9 cellular contexts compared by ENCODE assay signal in genomic region chr1:54229281-54229891, GRCh38. TPM values are rescaled to one million over a fixed set of nuclear protein-coding genes. Genes with fewer than 3 reads are reported as not detected.
DNase-seq lines count a peak whose midpoint lies in the region; ATAC-seq, FAIRE-seq and TF ChIP-seq lines count a peak whose summit lies in the region.
"Had no signal": no experiment of that assay in that cellular context is flagged by ENCODE, and none has a peak within 500 bp of the region (broad histone marks: within the 10 kb centered on the region; RNA-seq: fewer than 3 reads in every experiment).

No MANE protein-coding gene starts in this region.

- 11% methylated on average over 8 of the region's 11 CpGs for WGBS in mammary epithelial cell (ENCODE audit: low coverage, missing lambda C conversion rate)
- WGBS in neuronal stem cell (ENCODE audit: extremely low coverage in 2 of 2, insufficient read length in 2 of 2, insufficient replicate concordance in 1 of 2), 2 donors = no CpG with 5 or more reads among the region's 11 CpGs

- in situ Hi-C loops in mammary epithelial cell (cut with MboI; ENCODE audit: low sequenced_read_pairs in 2 of 2) = no loop called here

- H3K23ac ChIP-seq in neuronal stem cell (ENCODE audit: low read depth, low read length, poor library complexity) = peak overlapping the region; percentile 11

- H3K4me3 ChIP-seq in Caco-2 (ENCODE audit: low read depth, low read length) (no peak overlapping the region), mammary epithelial cell (replicated peaks in 1 of 3; ENCODE audit: insufficient read depth in 1 of 3, low read depth in 2 of 3, low read length in 3 of 3) (no peak overlapping the region), neuronal stem cell (ENCODE audit: low read length in 2 of 2) (no peak overlapping the region)
- H3K4me3 ChIP-seq: body of pancreas had no signal

- no TSS peak for BruUV-seq in Caco-2 (replicated peaks; lab: Mats Ljungman, UMichigan)
- BruUV-seq in mammary epithelial cell (replicated peaks; lab: Mats Ljungman, UMichigan) = no TSS peak

- H2BK12ac ChIP-seq in neuronal stem cell (ENCODE audit: low read length) = no peak overlapping the region

- CTCF ChIA-PET in Caco-2 (lab: Charles Lee) (no interaction called here), mammary epithelial cell (lab: Charles Lee; ENCODE audit: low non-redundant PET) (no interaction called here)

- POLR2A ChIA-PET in Caco-2 (lab: Charles Lee) = no interaction called here

- dilution Hi-C loops in mammary epithelial cell (cut with HindIII; ENCODE audit: low sequenced_read_pairs) = no loop called here

- peak overlapping the region; percentile 72 for H4K8ac ChIP-seq in neuronal stem cell (ENCODE audit: low read depth, low read length)

- H3K9ac ChIP-seq in mammary epithelial cell (ENCODE audit: insufficient read depth, low read length) = no peak overlapping the region
- H3K9ac ChIP-seq in neuronal stem cell (ENCODE audit: low read depth, low read length, poor library complexity) = no peak overlapping the region

- H3K27me3 ChIP-seq in Caco-2 (replicated peaks; ENCODE audit: control insufficient read depth, insufficient read depth, low read length) (no peaks in the 10 kb centered on the region), mammary epithelial cell (ENCODE audit: insufficient read depth, low read length) (no peaks in the 10 kb centered on the region), neuronal stem cell (ENCODE audit: control insufficient read depth in 3 of 3, insufficient read depth in 3 of 3, low read depth in 1 of 3, low read length in 3 of 3) (no peaks in the 10 kb centered on the region)
- H3K27me3 ChIP-seq: body of pancreas had no signal

- TF ChIP-seq CTCF in Caco-2 (IDR thresholded peaks at IDR 0.05; ENCODE audit: insufficient read depth in 1 of 2, low read depth in 1 of 2, low read length in 1 of 2, severe bottlenecking in 1 of 2, unreplicated experiment in 1 of 2) = no peak
- no peak for TF ChIP-seq CTCF in mammary epithelial cell (conservative IDR thresholded peaks at IDR 0.05 in 1 of 2, IDR thresholded peaks at IDR 0.05 in 1 of 2; ENCODE audit: extremely low read depth in 1 of 2, insufficient read depth in 1 of 2, low read depth in 1 of 2, low read length in 2 of 2)

- peak; percentile 56 to 67 for DNase-seq in Caco-2
- DNase-seq in NCI-H446 treated with DMSO at 0.1 percent for 48 hours (lab: John Stamatoyannopoulos, UW) = peak; percentile 39
- peak; percentile 39 for DNase-seq in mammary epithelial cell
- DNase-seq in neuronal stem cell (ENCODE audit: low spot score) = no peak
- no peak for DNase-seq in NCI-H748 treated with DMSO at 0.1 percent for 48 hours (lab: John Stamatoyannopoulos, UW)
- no peak for DNase-seq in NCI-H526 treated with DMSO at 0.1 percent for 48 hours (lab: John Stamatoyannopoulos, UW)
- DNase-seq in HTR-8/SVneo (ENCODE audit: insufficient read length, low spot score) = no peak

- no peak overlapping the region for H4K91ac ChIP-seq in neuronal stem cell (ENCODE audit: low read depth, low read length, poor library complexity)

- peaks cover 9% of the 10 kb centered on the region for H3K4me1 Mint-ChIP-seq in Caco-2 (ENCODE audit: low read depth, unreplicated experiment)

- no peak overlapping the region for H3K27ac ChIP-seq in mammary epithelial cell (ENCODE audit: insufficient read depth, low read depth, low read length)
- no peak overlapping the region for H3K27ac ChIP-seq in neuronal stem cell (replicated peaks; ENCODE audit: low read length)
- H3K27ac ChIP-seq: body of pancreas had no signal

- H2BK5ac ChIP-seq in neuronal stem cell (ENCODE audit: low read length) = no peak overlapping the region

- H3K27me3 Mint-ChIP-seq in Caco-2 (ENCODE audit: insufficient read depth, unreplicated experiment) = no peaks in the 10 kb centered on the region

- H3K4me2 ChIP-seq in mammary epithelial cell (ENCODE audit: insufficient read depth, low read depth, low read length) = no peak overlapping the region
- H3K4me2 ChIP-seq in neuronal stem cell (ENCODE audit: insufficient read depth, low read length, poor library complexity, severe bottlenecking) = no peak overlapping the region

- H3K36me3 ChIP-seq in Caco-2 (ENCODE audit: control insufficient read depth, insufficient read depth, low read length) = no peaks in the 10 kb centered on the region
- H3K36me3 ChIP-seq in mammary epithelial cell (ENCODE audit: insufficient read depth, low read length) = no peaks in the 10 kb centered on the region
- peaks cover 1 to 76% of the 10 kb centered on the region in 2 donors for H3K36me3 ChIP-seq in neuronal stem cell (replicated peaks in 1 of 2; ENCODE audit: control insufficient read depth in 2 of 2, insufficient read depth in 2 of 2, low read length in 2 of 2)

- no peak overlapping the region for H3K14ac ChIP-seq in neuronal stem cell (ENCODE audit: low read length)

- no peaks in the 10 kb centered on the region for H3K9me3 Mint-ChIP-seq in Caco-2 (ENCODE audit: unreplicated experiment)

- H2BK120ac ChIP-seq in neuronal stem cell (ENCODE audit: low read depth, low read length) = no peak overlapping the region

- H2AFZ ChIP-seq in mammary epithelial cell (ENCODE audit: low read depth, low read length) (no peak overlapping the region), neuronal stem cell (ENCODE audit: low read length) (no peak overlapping the region)

- no peak overlapping the region for H2BK15ac ChIP-seq in neuronal stem cell (ENCODE audit: low read length)

- ATAC-seq in GM19328 (IDR thresholded peaks at IDR 0.05; ENCODE audit: unreplicated experiment) = no peak
- ATAC-seq: body of pancreas had no signal

- FAIRE-seq in HTR-8/SVneo (lab: Jason Lieb, UNC) = no peak

- H4K20me1 ChIP-seq in mammary epithelial cell (ENCODE audit: insufficient read depth, low read length) = no peaks in the 10 kb centered on the region

- H3K79me1 ChIP-seq in neuronal stem cell (ENCODE audit: low read depth, low read length) = no peaks in the 10 kb centered on the region

- peak overlapping the region; percentile 17 for H3K4ac ChIP-seq in neuronal stem cell (ENCODE audit: low read length)

- peak overlapping the region; percentile 65 for H3K27ac Mint-ChIP-seq in Caco-2 (ENCODE audit: unreplicated experiment)

- H2AK5ac ChIP-seq in neuronal stem cell (ENCODE audit: low read depth, low read length) = no peak overlapping the region

- H3K9me3 ChIP-seq in Caco-2 (no peaks in the 10 kb centered on the region), mammary epithelial cell (replicated peaks; ENCODE audit: insufficient read depth, low read length) (no peaks in the 10 kb centered on the region), neuronal stem cell (replicated peaks in 1 of 2; ENCODE audit: control insufficient read depth in 2 of 2, insufficient read depth in 1 of 2, low read depth in 1 of 2, low read length in 2 of 2) (no peaks in the 10 kb centered on the region)
- H3K9me3 ChIP-seq: body of pancreas had no signal

- H3K36me3 Mint-ChIP-seq in Caco-2 (ENCODE audit: insufficient read depth, unreplicated experiment) = peaks cover 11% of the 10 kb centered on the region

- peak overlapping the region; percentile 51 for H3K18ac ChIP-seq in neuronal stem cell (ENCODE audit: low read length)

- no peaks in the 10 kb centered on the region for H3K79me2 ChIP-seq in mammary epithelial cell (ENCODE audit: insufficient read depth, low read length)

- H3K4me3 Mint-ChIP-seq in Caco-2 (ENCODE audit: unreplicated experiment) = no peak overlapping the region

- H3K4me1 ChIP-seq in Caco-2 (peaks cover 13% of the 10 kb centered on the region), mammary epithelial cell (ENCODE audit: insufficient read depth, low read length) (peaks cover 12% of the 10 kb centered on the region), neuronal stem cell (ENCODE audit: control insufficient read depth in 2 of 2, insufficient read depth in 1 of 2, low read depth in 1 of 2, low read length in 2 of 2) (peaks cover 11 to 20% of the 10 kb centered on the region in 2 donors)

- intact Hi-C loops in Caco-2 (cut with micrococcal nuclease; ENCODE audit: unreplicated experiment) = no loop called here
- intact Hi-C loops in mammary epithelial cell (cut with micrococcal nuclease) = loop anchor here (10.0 kb wide), 1 partner anchor 175 kb away; the partner anchor contains the start of gene SSBP3

RNA-seq across cellular contexts. Expression of gene MRPL37, which starts 29.4 kb away (rescaled TPM):
- total RNA-seq in Caco-2 (2022) (95.4 and 95.6 TPM in 2 replicates), mammary epithelial cell (10 to 100 TPM; 90.9 to 96.2 TPM)
- polyA plus RNA-seq in mammary epithelial cell = 37.5 TPM
- polyA minus RNA-seq in mammary epithelial cell = 99.3 TPM
- polyA plus RNA-seq in neuronal stem cell (2013, experiment 1 of 2) = 69.4 TPM
- 69.8 TPM for polyA plus RNA-seq in neuronal stem cell (2013, experiment 2 of 2)

RNA-seq across cellular contexts. Expression of gene CYB5RL, which starts 29.6 kb away (rescaled TPM):
- total RNA-seq in Caco-2 (2022) = 10.0 and 10.8 TPM in 2 replicates
- 1 to 10 TPM; 1.7 to 4.0 TPM for total RNA-seq in mammary epithelial cell
- 2.3 TPM for polyA plus RNA-seq in mammary epithelial cell
- polyA minus RNA-seq in mammary epithelial cell = 17.1 TPM
- polyA plus RNA-seq in neuronal stem cell (2013, experiment 1 of 2) = 6.5 TPM
- 6.5 TPM for polyA plus RNA-seq in neuronal stem cell (2013, experiment 2 of 2)

Comparison
In these comparisons a context has a peak if more than half of its experiments do, and no peak if none do; other contexts are left out.
1. DNase-seq: peak in Caco-2 (2 of 2), NCI-H446 treated with DMSO at 0.1 percent for 48 hours (single experiment) and mammary epithelial cell (single experiment); none in neuronal stem cell (single experiment), NCI-H748 treated with DMSO at 0.1 percent for 48 hours (single experiment), NCI-H526 treated with DMSO at 0.1 percent for 48 hours (single experiment) and HTR-8/SVneo (single experiment).